Comparison of ENCODE assay signal across 23 cellular contexts in the genomic region with DNA sequence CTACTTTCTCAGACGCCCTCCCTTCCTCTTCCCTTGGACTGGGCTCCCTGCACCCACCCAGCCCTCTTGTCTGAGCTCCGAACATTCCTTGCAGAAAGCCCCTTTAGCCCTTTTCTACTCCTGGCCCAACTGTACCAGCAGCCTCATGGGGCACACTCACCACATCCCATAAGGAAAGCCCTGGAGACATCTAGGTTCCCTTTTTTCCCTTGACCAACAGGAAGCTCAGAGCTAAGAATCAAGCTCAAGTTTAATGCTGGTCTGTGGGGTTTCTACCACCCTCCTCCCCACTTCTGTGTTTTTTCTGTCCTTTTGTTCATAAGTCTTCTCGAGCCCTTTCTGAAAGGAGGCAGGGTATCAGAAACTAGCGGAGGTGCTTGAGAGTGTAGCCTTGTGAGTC. TPM values are rescaled to one million over a fixed set of nuclear protein-coding genes. Genes with fewer than 3 reads are reported as not detected.
DNase-seq lines count a peak whose midpoint lies in the region; ATAC-seq and TF ChIP-seq lines count a peak whose summit lies in the region.
"Had no signal": no experiment of that assay in that cellular context is flagged by ENCODE, and none has a peak within 500 bp of the region (broad histone marks: within the 10 kb centered on the region; RNA-seq: fewer than 3 reads in every experiment).

No MANE protein-coding gene starts in this region.

- H3K9ac ChIP-seq in colonic mucosa (ENCODE audit: low read depth in 2 of 2, low read length in 2 of 2), result no peak overlapping the region

- H3K4me1 Mint-ChIP-seq in stimulated activated naive CD8-positive, alpha-beta T cell treated with anti-CD3 and anti-CD28 coated beads, Interleukin-15, amount 100 ng/mL, for 72 hours, result no peaks in the 10 kb centered on the region
- peaks cover 20% of the 10 kb centered on the region for H3K4me1 Mint-ChIP-seq in dendritic cell treated with granulocyte-macrophage colony-stimulating factor and Interleukin-4, amounts not matched to agents 40 ng/mL and 50 ng/mL, for 4 days (ENCODE audit: low read depth)
- H3K4me1 Mint-ChIP-seq: CD4-positive, alpha-beta memory T cell had no signal

- no peaks in the 10 kb centered on the region for H3K27me3 Mint-ChIP-seq in stimulated activated naive CD8-positive, alpha-beta T cell treated with anti-CD3 and anti-CD28 coated beads, Interleukin-15, amount 100 ng/mL, for 72 hours
- peaks cover 46% of the 10 kb centered on the region for H3K27me3 Mint-ChIP-seq in dendritic cell treated with granulocyte-macrophage colony-stimulating factor and Interleukin-4, amounts not matched to agents 40 ng/mL and 50 ng/mL, for 4 days
- H3K27me3 Mint-ChIP-seq: CD4-positive, alpha-beta memory T cell had no signal

- no peak for ATAC-seq in stimulated activated naive CD8-positive, alpha-beta T cell treated with anti-CD3 and anti-CD28 coated beads, Interleukin-15, amount 100 ng/mL, for 72 hours
- ATAC-seq in stimulated activated naive CD8-positive, alpha-beta T cell treated with anti-CD3 and anti-CD28 coated beads, Interleukin-15, Interleukin-2, amounts not matched to agents 100 U/mL and 50 U/mL, for 24 hours, result no peak
- ATAC-seq: A549, HCT116, Panc1 had no signal

- no peaks in the 10 kb centered on the region for H3K36me3 ChIP-seq in colonic mucosa
- H3K36me3 ChIP-seq: BE2C, SJCRH30 had no signal

- H3K9me3 Mint-ChIP-seq in stimulated activated naive CD8-positive, alpha-beta T cell treated with anti-CD3 and anti-CD28 coated beads, Interleukin-15, amount 100 ng/mL, for 72 hours, result no peaks in the 10 kb centered on the region
- no peaks in the 10 kb centered on the region for H3K9me3 Mint-ChIP-seq in dendritic cell treated with granulocyte-macrophage colony-stimulating factor and Interleukin-4, amounts not matched to agents 40 ng/mL and 50 ng/mL, for 4 days
- H3K9me3 Mint-ChIP-seq: CD4-positive, alpha-beta memory T cell had no signal

- no peak for TF ChIP-seq CTCF in colonic mucosa (IDR thresholded peaks at IDR 0.05)

- no peaks in the 10 kb centered on the region for H3K9me3 ChIP-seq in colonic mucosa
- H3K9me3 ChIP-seq: A549, BE2C, SJCRH30 had no signal

- no peaks in the 10 kb centered on the region for H3K4me1 ChIP-seq in colonic mucosa
- H3K4me1 ChIP-seq: A549, BE2C, SJCRH30 had no signal

- H3K27ac ChIP-seq in colonic mucosa, result no peak overlapping the region
- H3K27ac ChIP-seq: A549, SJCRH30 had no signal

- H3K27ac Mint-ChIP-seq in stimulated activated naive CD8-positive, alpha-beta T cell treated with anti-CD3 and anti-CD28 coated beads, Interleukin-15, amount 100 ng/mL, for 72 hours, result peak overlapping the region; percentile 42 to 56
- peak overlapping the region; percentile 60 for H3K27ac Mint-ChIP-seq in dendritic cell treated with granulocyte-macrophage colony-stimulating factor and Interleukin-4, amounts not matched to agents 40 ng/mL and 50 ng/mL, for 4 days

- no peaks in the 10 kb centered on the region for H3K36me3 Mint-ChIP-seq in dendritic cell treated with granulocyte-macrophage colony-stimulating factor and Interleukin-4, amounts not matched to agents 40 ng/mL and 50 ng/mL, for 4 days (ENCODE audit: low read depth)

- H3K4me3 ChIP-seq in colonic mucosa, result no peak overlapping the region
- H3K4me3 ChIP-seq: A549, SJCRH30 had no signal

- no peak for DNase-seq in stimulated activated naive CD8-positive, alpha-beta T cell treated with anti-CD3 and anti-CD28 coated beads, Interleukin-15, amount 100 ng/mL, for 72 hours
- DNase-seq in stimulated activated naive CD8-positive, alpha-beta T cell treated with anti-CD3 and anti-CD28 coated beads, Interleukin-15, Interleukin-2, amounts not matched to agents 100 U/mL and 50 U/mL, for 24 hours, result no peak
- DNase-seq in MV-4-11 (lab: John Stamatoyannopoulos, UW) (peak; percentile 80), colonic mucosa (no peak), NCI-H2171 (lab: John Stamatoyannopoulos, UW) (no peak), mesenteric fat pad (ENCODE audit: low spot score) (no peak)
- DNase-seq: BE2C, GOT3, KG1, NCI-H1092, NCI-H1436, NCI-H1930, NCI-H226, NCI-H510A treated with DMSO at 0.1 percent for 48 hours, NCI-H748 treated with DMSO at 0.1 percent for 48 hours, SJCRH30 had no signal

- no peak overlapping the region for H3K4me3 Mint-ChIP-seq in stimulated activated naive CD8-positive, alpha-beta T cell treated with anti-CD3 and anti-CD28 coated beads, Interleukin-15, amount 100 ng/mL, for 72 hours
- no peak overlapping the region for H3K4me3 Mint-ChIP-seq in dendritic cell treated with granulocyte-macrophage colony-stimulating factor and Interleukin-4, amounts not matched to agents 40 ng/mL and 50 ng/mL, for 4 days
- H3K4me3 Mint-ChIP-seq: CD4-positive, alpha-beta memory T cell had no signal

- intact Hi-C loops in dendritic cell treated with granulocyte-macrophage colony-stimulating factor and Interleukin-4, amounts not matched to agents 40 ng/mL and 50 ng/mL, for 4 days (cut with micrococcal nuclease), result no loop called here
- intact Hi-C loops in colonic mucosa (cut with DNase I), result no loop called here

- no peaks in the 10 kb centered on the region for H3K27me3 ChIP-seq in colonic mucosa
- H3K27me3 ChIP-seq: BE2C, SJCRH30 had no signal

RNA-seq across cellular contexts. Expression of gene ALS2CL, which starts 11.3 kb away (rescaled TPM):
- total RNA-seq in colonic mucosa (10 to 100 TPM; 21.8 to 40.3 TPM), mesenteric fat pad (8.4 TPM)

RNA-seq across cellular contexts. Expression of gene TMIE, which starts 19.0 kb away (rescaled TPM):
- under 1 TPM in 1 of 2 donors, not detected in 1; 0.13 TPM for total RNA-seq in colonic mucosa
- 0.19 TPM for total RNA-seq in mesenteric fat pad
- total RNA-seq: Daoy, HT1080 had no signal

RNA-seq across cellular contexts. Expression of gene PRSS50, which starts 35.5 kb away (rescaled TPM):
- not detected for total RNA-seq in colonic mucosa
- not detected for total RNA-seq in mesenteric fat pad
- total RNA-seq: CD4-positive, alpha-beta memory T cell; Daoy; HT1080; SJCRH30 had no signal
